ENCODE assay signal across 8 cellular contexts in the genomic region with DNA sequence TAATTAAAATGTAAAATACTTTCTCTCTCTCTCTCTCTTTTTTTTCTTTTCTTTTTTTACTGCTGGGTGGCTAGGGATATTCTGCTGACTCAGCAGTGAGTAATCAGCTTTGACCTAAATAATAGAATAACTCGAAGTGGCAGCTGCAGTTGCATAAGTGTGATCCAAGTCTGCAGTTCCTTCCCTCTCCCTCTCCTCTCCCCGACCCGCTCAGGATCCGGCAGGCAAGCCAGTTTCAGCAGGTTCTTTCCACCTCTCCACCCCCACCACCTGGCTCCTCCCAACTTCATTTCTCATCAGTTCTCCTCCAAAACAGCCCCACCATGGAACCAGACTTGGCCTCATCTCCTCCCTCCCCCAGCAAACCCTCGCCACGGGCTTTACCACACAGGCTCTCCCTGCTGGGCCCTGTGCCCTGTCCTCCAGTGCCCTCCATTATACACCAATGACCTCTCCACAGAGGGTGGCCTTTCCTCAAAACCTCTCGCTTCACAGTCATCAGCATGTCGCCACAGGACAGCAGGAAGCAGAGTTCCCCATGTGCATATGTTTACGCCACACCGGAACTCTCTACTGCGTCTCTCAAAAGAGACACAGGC. TPM values are rescaled to one million over a fixed set of nuclear protein-coding genes. Genes with fewer than 3 reads are reported as not detected.
DNase-seq lines count a peak whose midpoint lies in the region; ATAC-seq and TF ChIP-seq lines count a peak whose summit lies in the region.

No MANE protein-coding gene starts in this region.

- peak overlapping the region; percentile 41 for H3K27ac ChIP-seq in duodenal mucosa (ENCODE audit: low read depth, low read length)
- peak overlapping the region in 1 of 2 donors; percentile 44 for H3K27ac ChIP-seq in lung (ENCODE audit: low read depth in 1 of 2, low read length in 1 of 2)
- H3K27ac ChIP-seq in uterus: peak overlapping the region; percentile 60 to 65

- TF ChIP-seq POLR2A in uterus (IDR thresholded peaks at IDR 0.05): peak in 1 of 2 donors; percentile 11

- H3K9me3 ChIP-seq in duodenal mucosa (ENCODE audit: control insufficient read depth in 1 of 2, low read length in 2 of 2) (no peaks in the 10 kb centered on the region), lung (ENCODE audit: control insufficient read depth in 2 of 2, insufficient read depth in 1 of 2, low read length in 1 of 2) (no peaks in the 10 kb centered on the region), uterus (no peaks in the 10 kb centered on the region)

- DNase-seq in AG09319 (ENCODE audit: extremely low read depth, low read depth) (peak; percentile 70), NCI-H226 (peak; percentile 74), lung (ENCODE audit: low spot score) (peak; percentile 59), uterus (peak; percentile 64 to 67), NCI-H1105 treated with DMSO at 0.1 percent for 48 hours (lab: John Stamatoyannopoulos, UW) (no peak)

- H3K9ac ChIP-seq in duodenal mucosa (ENCODE audit: low read depth in 1 of 2, low read length in 2 of 2): no peak overlapping the region

- ATAC-seq in lung (ENCODE audit: insufficient read depth, low FRiP score) (peak; percentile 70), GM19463 (IDR thresholded peaks at IDR 0.05; ENCODE audit: unreplicated experiment) (no peak), HG03097 (IDR thresholded peaks at IDR 0.05; ENCODE audit: low FRiP score, unreplicated experiment) (no peak)

- H3K4me1 ChIP-seq in duodenal mucosa (ENCODE audit: control insufficient read depth in 1 of 2, insufficient read depth in 2 of 2, low read length in 2 of 2): peaks cover 30 to 31% of the 10 kb centered on the region in 2 donors
- peaks cover 0 to 2% of the 10 kb centered on the region in 2 donors for H3K4me1 ChIP-seq in lung (ENCODE audit: control insufficient read depth in 2 of 2, insufficient read depth in 2 of 2, low read length in 2 of 2)
- H3K4me1 ChIP-seq in uterus: peaks cover 2 to 4% of the 10 kb centered on the region in 2 donors

- H3K4me3 ChIP-seq in duodenal mucosa (ENCODE audit: low read depth in 1 of 2, low read length in 2 of 2) (no peak overlapping the region), lung (no peak overlapping the region), uterus (no peak overlapping the region)

- TF ChIP-seq CTCF in AG09319 (IDR thresholded peaks at IDR 0.05; ENCODE audit: low read depth, low read length) (no peak), lung (IDR thresholded peaks at IDR 0.05; ENCODE audit: control extremely low read depth, extremely low read depth) (no peak), uterus (IDR thresholded peaks at IDR 0.05) (no peak)

- 20 to 34% methylated on average over 11 of the region's 11 CpGs for WGBS in lung, 2 donors

- no peaks in the 10 kb centered on the region for H3K27me3 ChIP-seq in duodenal mucosa (ENCODE audit: control insufficient read depth in 1 of 2, insufficient read depth in 2 of 2, low read length in 2 of 2)
- H3K27me3 ChIP-seq in lung (ENCODE audit: control insufficient read depth, insufficient read depth): no peaks in the 10 kb centered on the region
- H3K27me3 ChIP-seq in uterus: no peaks in the 10 kb centered on the region

- H3K36me3 ChIP-seq in duodenal mucosa (ENCODE audit: control insufficient read depth in 1 of 2, insufficient read depth in 2 of 2, low read length in 2 of 2) (peaks cover 6 to 21% of the 10 kb centered on the region in 2 donors), lung (ENCODE audit: control insufficient read depth in 2 of 2, insufficient read depth in 2 of 2, low read length in 2 of 2) (peaks cover 0 to 7% of the 10 kb centered on the region in 2 donors), uterus (no peaks in the 10 kb centered on the region)

- intact Hi-C loops in uterus (cut with DNase I; ENCODE audit: low total_unique reads): no loop called here

RNA-seq across cellular contexts. Expression of gene SLC7A8, which starts 22.4 kb away (rescaled TPM):
- total RNA-seq in lung: 10 to 100 TPM; 54.4 to 74.0 TPM
- 10 to 100 TPM; 28.1 to 29.5 TPM for polyA plus RNA-seq in lung
- 100 to 1,000 TPM in 1 of 4 donors, 10 to 100 TPM in 3; 15.9 to 152 (median 49.3) TPM for total RNA-seq in uterus

RNA-seq across cellular contexts. Expression of gene CEBPE, which starts 42.0 kb away (rescaled TPM):
- total RNA-seq in lung: under 1 TPM in 1 of 2 donors, not detected in 1; 0.67 TPM
- polyA plus RNA-seq in lung: 1 to 10 TPM in 1 of 2 donors, under 1 TPM in 1; 0.16 to 3.5 TPM
- total RNA-seq in uterus: not detected

RNA-seq across cellular contexts. Expression of gene CIROP, which starts 56.2 kb away (rescaled TPM):
- total RNA-seq in lung (not detected), uterus (not detected)
- polyA plus RNA-seq in lung: not detected
